21 cellular contexts compared by ENCODE assay signal in the genomic region with DNA sequence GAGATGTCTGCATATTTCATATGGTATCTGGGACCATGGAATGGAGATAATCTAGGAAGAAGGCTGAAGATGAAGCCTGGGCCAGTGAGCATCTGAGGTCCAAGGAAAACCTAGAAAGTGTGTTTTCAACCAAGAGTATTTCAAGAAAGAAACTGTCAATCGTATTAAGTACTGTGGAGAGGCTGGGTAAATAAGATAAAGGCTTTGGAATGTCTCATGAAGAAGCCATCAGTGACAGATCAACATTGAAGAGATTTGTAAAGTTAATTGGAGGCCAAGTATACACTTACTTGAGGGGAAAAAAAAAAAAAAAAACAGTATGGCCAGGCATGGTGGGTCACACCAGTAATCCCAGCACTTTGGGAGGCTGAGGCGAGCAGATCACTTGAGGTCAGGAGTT.
"Had no signal": no experiment of that assay in that cellular context is flagged by ENCODE, and none has a peak within 500 bp of the region (broad histone marks: within the 10 kb centered on the region; RNA-seq: fewer than 3 reads in every experiment).

No MANE protein-coding gene starts in this region.

- H3K27ac Mint-ChIP-seq: activated CD4-positive, alpha-beta memory T cell treated with anti-CD3 and anti-CD28 coated beads for 36 hours; dendritic cell treated with granulocyte-macrophage colony-stimulating factor and Interleukin-4, amounts not matched to agents 40 ng/mL and 50 ng/mL, for 4 days; T-helper 17 cell had no signal

- DNase-seq: activated CD4-positive, alpha-beta memory T cell treated with anti-CD3 and anti-CD28 coated beads for 36 hours; amniotic stem cell; effector CD8-positive, alpha-beta T cell; esophagus squamous epithelium; heart right ventricle; left ventricle myocardium inferior; mammary epithelial cell; mucosa of descending colon; naive thymus-derived CD8-positive, alpha-beta T cell; ovary; psoas muscle; right cardiac atrium; stimulated activated CD4-positive, alpha-beta T cell treated with anti-CD3 and anti-CD28 coated beads, Interleukin-15, amount 100 ng/mL, for 24 hours; stimulated activated CD4-positive, alpha-beta T cell treated with anti-CD3 and anti-CD28 coated beads, Interleukin-2, amount 100 ng/mL, for 48 hours; substantia nigra; T-helper 17 cell; WERI-Rb-1 had no signal

- H3K27ac ChIP-seq: esophagus squamous epithelium, heart right ventricle, left ventricle myocardium inferior, ovary, psoas muscle, skin epidermis, tibial nerve, vagina, WERI-Rb-1 had no signal

- ATAC-seq: heart right ventricle; mucosa of descending colon; naive thymus-derived CD8-positive, alpha-beta T cell; psoas muscle; right cardiac atrium; T-helper 17 cell had no signal

- H3K36me3 ChIP-seq: ovary had no signal

- H3K9me3 ChIP-seq: esophagus squamous epithelium, heart right ventricle, left ventricle myocardium inferior, mucosa of descending colon, ovary, psoas muscle, tibial nerve, vagina had no signal

- H3K4me1 ChIP-seq: esophagus squamous epithelium, heart right ventricle, left ventricle myocardium inferior, psoas muscle, tibial nerve, vagina had no signal

- H3K4me3 ChIP-seq: esophagus squamous epithelium, heart right ventricle, left ventricle myocardium inferior, mucosa of descending colon, ovary, psoas muscle, skin epidermis, tibial nerve, vagina had no signal

- H3K4me3 Mint-ChIP-seq: activated CD4-positive, alpha-beta memory T cell treated with anti-CD3 and anti-CD28 coated beads for 36 hours; dendritic cell treated with granulocyte-macrophage colony-stimulating factor and Interleukin-4, amounts not matched to agents 40 ng/mL and 50 ng/mL, for 4 days; naive thymus-derived CD8-positive, alpha-beta T cell; T-helper 17 cell had no signal

- H3K27me3 Mint-ChIP-seq: activated CD4-positive, alpha-beta memory T cell treated with anti-CD3 and anti-CD28 coated beads for 36 hours; dendritic cell treated with granulocyte-macrophage colony-stimulating factor and Interleukin-4, amounts not matched to agents 40 ng/mL and 50 ng/mL, for 4 days; naive thymus-derived CD8-positive, alpha-beta T cell; T-helper 17 cell had no signal

- H3K27me3 ChIP-seq: esophagus squamous epithelium, heart right ventricle, ovary, tibial nerve, vagina had no signal

- H3K9me3 Mint-ChIP-seq: activated CD4-positive, alpha-beta memory T cell treated with anti-CD3 and anti-CD28 coated beads for 36 hours; dendritic cell treated with granulocyte-macrophage colony-stimulating factor and Interleukin-4, amounts not matched to agents 40 ng/mL and 50 ng/mL, for 4 days; naive thymus-derived CD8-positive, alpha-beta T cell had no signal
